9 cellular contexts compared by ENCODE assay signal in genomic region chr3:69353492-69353891, GRCh38. TPM values are rescaled to one million over a fixed set of nuclear protein-coding genes. Genes with fewer than 3 reads are reported as not detected.
DNase-seq lines count a peak whose midpoint lies in the region; ATAC-seq and TF ChIP-seq lines count a peak whose summit lies in the region.
"Had no signal": no experiment of that assay in that cellular context is flagged by ENCODE, and none has a peak within 500 bp of the region (broad histone marks: within the 10 kb centered on the region; RNA-seq: fewer than 3 reads in every experiment).

No MANE protein-coding gene starts in this region.

- H3K4me3 ChIP-seq in ascending aorta (peak overlapping the region in 1 of 2 donors; percentile 42), lower lobe of right lung (peak overlapping the region; percentile 37), upper lobe of right lung (peak overlapping the region; percentile 41)

- intact Hi-C loops in ascending aorta (cut with DNase I) = loop anchor here (5.0 kb wide), 1 partner anchor 34 kb away; the partner anchor contains the start of gene FRMD4B
- intact Hi-C loops in lower lobe of right lung (cut with DNase I) = no loop called here
- intact Hi-C loops in upper lobe of right lung (cut with DNase I) = no loop called here

- DNase-seq in activated naive CD4-positive, alpha-beta T cell treated with anti-CD3 and anti-CD28 coated beads, Interleukin-2, amount 10 ng/mL, durations not matched to agents 7 days and 5 days = no peak
- DNase-seq in activated naive CD4-positive, alpha-beta T cell treated with Interleukin-2 at 50 U/mL for 16 hours = no peak
- DNase-seq in ascending aorta (ENCODE audit: low spot score in 2 of 2) = peak in 1 of 2 donors; percentile 69
- DNase-seq in lower lobe of right lung = peak; percentile 74
- DNase-seq in upper lobe of right lung = peak; percentile 77
- no peak for DNase-seq in putamen (ENCODE audit: low spot score)
- DNase-seq: NCI-H446 treated with DMSO at 0.1 percent for 48 hours had no signal

- H3K27ac ChIP-seq in ascending aorta (peak overlapping the region; percentile 36 to 60), lower lobe of right lung (peak overlapping the region; percentile 59), upper lobe of right lung (peak overlapping the region; percentile 70)

- no peaks in the 10 kb centered on the region for H3K27me3 ChIP-seq in ascending aorta
- H3K27me3 ChIP-seq in lower lobe of right lung (ENCODE audit: low read depth) = no peaks in the 10 kb centered on the region
- H3K27me3 ChIP-seq in upper lobe of right lung = no peaks in the 10 kb centered on the region

- TF ChIP-seq CTCF in ascending aorta (IDR thresholded peaks at IDR 0.05) (no peak), lower lobe of right lung (IDR thresholded peaks at IDR 0.05) (no peak), upper lobe of right lung (IDR thresholded peaks at IDR 0.05) (no peak)

- no peaks in the 10 kb centered on the region for H3K36me3 ChIP-seq in ascending aorta
- no peaks in the 10 kb centered on the region for H3K36me3 ChIP-seq in lower lobe of right lung
- H3K36me3 ChIP-seq in upper lobe of right lung = no peaks in the 10 kb centered on the region

- H3K9me3 ChIP-seq in ascending aorta (no peaks in the 10 kb centered on the region), lower lobe of right lung (no peaks in the 10 kb centered on the region), upper lobe of right lung (no peaks in the 10 kb centered on the region)

- no peaks in the 10 kb centered on the region for H3K36me3 Mint-ChIP-seq in activated naive CD4-positive, alpha-beta T cell treated with anti-CD3 and anti-CD28 coated beads, Interleukin-2, amount 10 ng/mL, durations not matched to agents 7 days and 5 days

- no peaks in the 10 kb centered on the region for H3K4me1 ChIP-seq in ascending aorta
- H3K4me1 ChIP-seq in lower lobe of right lung = peaks cover 34% of the 10 kb centered on the region
- peaks cover 5% of the 10 kb centered on the region for H3K4me1 ChIP-seq in upper lobe of right lung

- no peak overlapping the region for H3K27ac Mint-ChIP-seq in activated naive CD4-positive, alpha-beta T cell treated with anti-CD3 and anti-CD28 coated beads, Interleukin-2, amount 10 ng/mL, durations not matched to agents 7 days and 5 days

- CTCF ChIA-PET in activated naive CD4-positive, alpha-beta T cell treated with anti-CD3 and anti-CD28 coated beads, Interleukin-2, amount 10 ng/mL, durations not matched to agents 7 days and 5 days (lab: Charles Lee) = no interaction called here

- peak; percentile 71 to 83 for ATAC-seq in lower lobe of right lung
- peak; percentile 83 for ATAC-seq in upper lobe of right lung
- no peak for ATAC-seq in HG03097 (IDR thresholded peaks at IDR 0.05; ENCODE audit: low FRiP score, unreplicated experiment)
- ATAC-seq in GM21619 (IDR thresholded peaks at IDR 0.05; ENCODE audit: unreplicated experiment) = no peak

- H3K4me3 Mint-ChIP-seq in activated naive CD4-positive, alpha-beta T cell treated with anti-CD3 and anti-CD28 coated beads, Interleukin-2, amount 10 ng/mL, durations not matched to agents 7 days and 5 days = peak overlapping the region; percentile 4

- peaks cover 12% of the 10 kb centered on the region for H3K4me1 Mint-ChIP-seq in activated naive CD4-positive, alpha-beta T cell treated with anti-CD3 and anti-CD28 coated beads, Interleukin-2, amount 10 ng/mL, durations not matched to agents 7 days and 5 days

- no peaks in the 10 kb centered on the region for H3K9me3 Mint-ChIP-seq in activated naive CD4-positive, alpha-beta T cell treated with anti-CD3 and anti-CD28 coated beads, Interleukin-2, amount 10 ng/mL, durations not matched to agents 7 days and 5 days

- peaks cover 37% of the 10 kb centered on the region for H3K27me3 Mint-ChIP-seq in activated naive CD4-positive, alpha-beta T cell treated with anti-CD3 and anti-CD28 coated beads, Interleukin-2, amount 10 ng/mL, durations not matched to agents 7 days and 5 days

RNA-seq across cellular contexts. Expression of gene FRMD4B, which starts 32.4 kb away (rescaled TPM):
- total RNA-seq in ascending aorta (13.5 TPM), lower lobe of right lung (62.4 TPM), upper lobe of right lung (60.7 TPM)

Comparison
In these comparisons a context has a peak if more than half of its experiments do, and no peak if none do; other contexts are left out.
1. DNase-seq: peak in lower lobe of right lung (single experiment) and upper lobe of right lung (single experiment); none in activated naive CD4-positive, alpha-beta T cell treated with anti-CD3 and anti-CD28 coated beads, Interleukin-2, amount 10 ng/mL, durations not matched to agents 7 days and 5 days (single experiment), activated naive CD4-positive, alpha-beta T cell treated with Interleukin-2 at 50 U/mL for 16 hours (single experiment) and putamen (single experiment).
2. ATAC-seq: peak in lower lobe of right lung (2 of 2) and upper lobe of right lung (single experiment); none in HG03097 (single experiment) and GM21619 (single experiment).
3. Peak in every context shown above with its lines, with median percentiles within 50 percentile points of each other: H3K27ac ChIP-seq.